In the genomic region with DNA sequence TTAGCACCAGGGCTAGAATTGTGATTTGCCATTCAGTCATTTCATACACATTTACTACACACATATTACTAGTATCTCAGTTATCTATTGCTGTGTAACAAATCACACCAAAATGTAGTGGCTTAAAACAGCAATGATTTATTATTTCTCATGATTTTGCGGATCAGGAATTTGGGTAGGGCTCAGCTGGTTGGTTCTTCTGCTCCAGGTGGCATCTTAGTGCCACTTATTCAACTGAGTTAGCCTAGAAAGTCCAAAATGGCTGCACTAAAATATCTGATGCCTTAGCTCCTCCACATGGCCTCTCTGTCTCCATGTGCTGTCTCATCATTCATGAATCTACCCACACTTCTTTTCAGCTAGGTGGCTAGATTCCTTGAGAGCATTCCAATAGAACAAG, we compare ENCODE assay signal across 34 cellular contexts.
"Had no signal": no experiment of that assay in that cellular context is flagged by ENCODE, and none has a peak within 500 bp of the region (broad histone marks: within the 10 kb centered on the region; RNA-seq: fewer than 3 reads in every experiment).

No MANE protein-coding gene starts in this region.

- H3K9me3 ChIP-seq: MG63 had no signal

- H3K36me3 ChIP-seq: MG63 had no signal

- H3K4me3 ChIP-seq: MG63 had no signal

- H3K27me3 ChIP-seq: MG63 had no signal

- DNase-seq: Karpas-422, Kasumi-1, MG63, MM.1S, MV-4-11, NCI-H1048, NCI-H1092, NCI-H1092 treated with DMSO at 0.1 percent for 48 hours, NCI-H1105, NCI-H1105 treated with DMSO at 0.1 percent for 48 hours, NCI-H1417, NCI-H1417 treated with DMSO at 0.1 percent for 48 hours, NCI-H1436, NCI-H1436 treated with DMSO at 0.1 percent for 48 hours, NCI-H146, NCI-H1694, NCI-H1694 treated with DMSO at 0.1 percent for 48 hours, NCI-H187, NCI-H187 treated with DMSO at 0.1 percent for 48 hours, NCI-H1930, NCI-H2029, NCI-H2029 treated with DMSO at 0.1 percent for 48 hours, NCI-H2081 treated with DMSO at 0.1 percent for 48 hours, NCI-H2107, NCI-H2171, NCI-H2171 treated with DMSO at 0.1 percent for 48 hours, NCI-H2227 treated with DMSO at 0.1 percent for 48 hours, NCI-H226, NCI-H345, NCI-H446, NCI-H446 treated with DMSO at 0.1 percent for 48 hours, NCI-H510A, NCI-H510A treated with DMSO at 0.1 percent for 48 hours, NCI-H524 had no signal
